Comparison of ENCODE assay signal across 7 cellular contexts in the genomic region with DNA sequence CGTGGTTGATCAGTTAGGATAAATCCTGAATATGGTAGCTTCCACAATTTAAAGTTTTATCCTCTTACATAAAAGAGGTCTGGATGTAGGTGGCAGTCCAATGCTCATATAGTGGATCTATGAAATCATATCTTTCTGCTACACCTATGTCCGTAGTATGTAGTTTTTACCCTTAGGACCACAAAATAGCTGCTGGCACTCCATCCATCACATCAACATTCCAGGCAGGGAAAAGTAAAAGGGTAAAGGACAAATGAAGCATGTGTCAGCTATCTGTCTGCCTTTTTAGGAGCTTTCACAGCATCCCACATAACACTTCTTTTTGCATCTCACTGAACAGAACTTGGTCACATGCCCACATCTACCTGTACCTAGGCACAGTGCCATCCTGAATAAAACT.
"Had no signal": no experiment of that assay in that cellular context is flagged by ENCODE, and none has a peak within 500 bp of the region (broad histone marks: within the 10 kb centered on the region; RNA-seq: fewer than 3 reads in every experiment).

No MANE protein-coding gene starts in this region.

- H3K4me1 ChIP-seq: HAP-1 had no signal

- H2AFZ ChIP-seq: GM23338 had no signal

- H3K27ac Mint-ChIP-seq: GM23338 had no signal

- ATAC-seq: GM23338, HCT116 had no signal

- H3K4me3 ChIP-seq: GM23338, HAP-1 had no signal

- H3K4me3 Mint-ChIP-seq: GM23338 had no signal

- H3K9me3 ChIP-seq: HAP-1 had no signal

- H3K4me2 ChIP-seq: GM23338 had no signal

- FAIRE-seq: HTR-8/SVneo had no signal

- H3K36me3 ChIP-seq: HAP-1 had no signal

- DNase-seq: H7, IMR-90, KBM-7 had no signal
